Comparison of ENCODE assay signal across 9 cellular contexts in the genomic region with DNA sequence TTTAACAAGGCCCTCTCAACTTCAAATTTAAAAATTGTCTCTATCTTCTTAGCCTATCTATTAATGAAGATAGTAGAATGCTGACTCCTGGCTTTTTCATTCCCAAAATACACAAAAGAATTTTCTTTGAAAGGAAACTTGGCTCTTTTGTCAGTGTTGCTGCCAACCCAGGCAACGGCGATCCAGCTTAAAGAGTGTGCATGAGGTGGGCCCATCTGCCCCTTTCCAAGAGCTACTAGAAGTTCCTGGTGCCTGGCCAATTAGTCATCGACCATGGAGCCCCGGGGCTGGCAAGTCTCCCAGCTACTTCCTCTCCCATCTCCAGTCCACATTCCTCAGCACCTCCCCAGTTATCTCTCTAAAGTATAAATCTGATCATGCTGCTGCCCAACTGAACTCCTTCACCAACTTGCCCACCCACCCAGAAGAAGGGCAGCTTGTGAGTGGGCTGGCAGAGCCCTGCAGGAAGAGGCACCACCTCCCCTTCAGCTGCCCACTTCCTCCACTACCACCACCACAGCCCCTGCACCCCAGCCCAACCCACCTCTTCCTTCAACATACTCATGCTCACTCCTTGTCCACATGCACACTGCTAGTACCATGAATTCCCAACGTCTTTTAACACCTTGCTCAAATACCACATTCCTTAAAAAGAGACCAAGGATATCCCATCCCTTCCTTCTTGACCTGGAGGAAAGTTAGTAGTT.
A peak's percentile ranks its signal among the peaks of the same experiment; 100 is the strongest.
DNase-seq lines count a peak whose midpoint lies in the region; ATAC-seq, FAIRE-seq and TF ChIP-seq lines count a peak whose summit lies in the region.
"Had no signal": no experiment of that assay in that cellular context is flagged by ENCODE, and none has a peak within 500 bp of the region (broad histone marks: within the 10 kb centered on the region; RNA-seq: fewer than 3 reads in every experiment).

No MANE protein-coding gene starts in this region.

- peaks cover 14% of the 10 kb centered on the region for H3K36me3 Mint-ChIP-seq in activated CD4-positive, alpha-beta T cell treated with anti-CD3 and anti-CD28 coated beads for 36 hours (ENCODE audit: low read depth)
- H3K36me3 Mint-ChIP-seq in T-helper 17 cell (ENCODE audit: low read depth) = peaks cover 5% of the 10 kb centered on the region

- POLR2A ChIA-PET in activated CD4-positive, alpha-beta T cell treated with anti-CD3 and anti-CD28 coated beads for 36 hours (lab: Charles Lee) = no interaction called here

- H3K9me3 ChIP-seq in T-helper 17 cell (ENCODE audit: control insufficient read depth, low read length, poor library complexity, severe bottlenecking) = no peaks in the 10 kb centered on the region

- H3K27me3 Mint-ChIP-seq in activated CD4-positive, alpha-beta T cell treated with anti-CD3 and anti-CD28 coated beads for 36 hours = no peaks in the 10 kb centered on the region
- H3K27me3 Mint-ChIP-seq in T-helper 17 cell = no peaks in the 10 kb centered on the region
- no peaks in the 10 kb centered on the region for H3K27me3 Mint-ChIP-seq in stimulated activated naive CD8-positive, alpha-beta T cell treated with anti-CD3 and anti-CD28 coated beads, Interleukin-15, amount 100 ng/mL, for 72 hours

- DNase-seq in activated CD4-positive, alpha-beta T cell treated with anti-CD3 and anti-CD28 coated beads for 36 hours = no peak
- no peak for DNase-seq in activated CD4-positive, alpha-beta T cell treated with anti-CD3 and anti-CD28 coated beads for 4 hours
- DNase-seq in T-helper 17 cell (no peak), Right ventricle myocardium superior (peak; percentile 74), D721Med (ENCODE audit: insufficient read length, low spot score) (no peak)
- no peak for DNase-seq in stimulated activated naive CD8-positive, alpha-beta T cell treated with anti-CD3 and anti-CD28 coated beads, Interleukin-15, amount 100 ng/mL, for 72 hours

- intact Hi-C loops in activated CD4-positive, alpha-beta T cell treated with anti-CD3 and anti-CD28 coated beads for 36 hours (cut with DNase I, micrococcal nuclease) = no loop called here
- intact Hi-C loops in Right ventricle myocardium superior (cut with DNase I) = no loop called here

- H3K4me3 Mint-ChIP-seq in activated CD4-positive, alpha-beta T cell treated with anti-CD3 and anti-CD28 coated beads for 36 hours = no peak overlapping the region
- peak overlapping the region; percentile 75 for H3K4me3 Mint-ChIP-seq in T-helper 17 cell
- peak overlapping the region; percentile 65 to 73 for H3K4me3 Mint-ChIP-seq in stimulated activated naive CD8-positive, alpha-beta T cell treated with anti-CD3 and anti-CD28 coated beads, Interleukin-15, amount 100 ng/mL, for 72 hours

- peak overlapping the region; percentile 55 for H3K27ac Mint-ChIP-seq in activated CD4-positive, alpha-beta T cell treated with anti-CD3 and anti-CD28 coated beads for 36 hours
- H3K27ac Mint-ChIP-seq in T-helper 17 cell = peak overlapping the region; percentile 77
- no peak overlapping the region for H3K27ac Mint-ChIP-seq in stimulated activated naive CD8-positive, alpha-beta T cell treated with anti-CD3 and anti-CD28 coated beads, Interleukin-15, amount 100 ng/mL, for 72 hours

- no peak for FAIRE-seq in D721Med (lab: Jason Lieb, UNC)
- FAIRE-seq: G401.6 had no signal

- no peaks in the 10 kb centered on the region for H3K9me3 Mint-ChIP-seq in activated CD4-positive, alpha-beta T cell treated with anti-CD3 and anti-CD28 coated beads for 36 hours (ENCODE audit: low read depth)
- no peaks in the 10 kb centered on the region for H3K9me3 Mint-ChIP-seq in stimulated activated naive CD8-positive, alpha-beta T cell treated with anti-CD3 and anti-CD28 coated beads, Interleukin-15, amount 100 ng/mL, for 72 hours

- ATAC-seq in activated CD4-positive, alpha-beta T cell treated with anti-CD3 and anti-CD28 coated beads for 36 hours = no peak
- no peak for ATAC-seq in T-helper 17 cell
- peak; percentile 64 for ATAC-seq in Right ventricle myocardium superior (ENCODE audit: poor library complexity)
- ATAC-seq in stimulated activated naive CD8-positive, alpha-beta T cell treated with anti-CD3 and anti-CD28 coated beads, Interleukin-15, amount 100 ng/mL, for 72 hours = no peak
- ATAC-seq in HG03520 (IDR thresholded peaks at IDR 0.05; ENCODE audit: unreplicated experiment) = no peak
- no peak for ATAC-seq in GM18873 (IDR thresholded peaks at IDR 0.05; ENCODE audit: low FRiP score, unreplicated experiment)

- H3K4me1 Mint-ChIP-seq in activated CD4-positive, alpha-beta T cell treated with anti-CD3 and anti-CD28 coated beads for 36 hours = peaks cover 54% of the 10 kb centered on the region
- peaks cover 29% of the 10 kb centered on the region for H3K4me1 Mint-ChIP-seq in T-helper 17 cell
- peaks cover 69% of the 10 kb centered on the region for H3K4me1 Mint-ChIP-seq in stimulated activated naive CD8-positive, alpha-beta T cell treated with anti-CD3 and anti-CD28 coated beads, Interleukin-15, amount 100 ng/mL, for 72 hours

- no peak for TF ChIP-seq CTCF in D721Med (IDR thresholded peaks at IDR 0.05; ENCODE audit: insufficient read depth, missing control alignments)

- CTCF ChIA-PET in activated CD4-positive, alpha-beta T cell treated with anti-CD3 and anti-CD28 coated beads for 36 hours (lab: Charles Lee) = no interaction called here

Comparison
In these comparisons a context has a peak if more than half of its experiments do, and no peak if none do; other contexts are left out.
1. H3K27ac Mint-ChIP-seq: peak in activated CD4-positive, alpha-beta T cell treated with anti-CD3 and anti-CD28 coated beads for 36 hours (single experiment) and T-helper 17 cell (single experiment); none in stimulated activated naive CD8-positive, alpha-beta T cell treated with anti-CD3 and anti-CD28 coated beads, Interleukin-15, amount 100 ng/mL, for 72 hours (0 of 2).